ENCODE assay signal across 13 cellular contexts in genomic region chr7:28815928-28816373, GRCh38.
DNase-seq lines count a peak whose midpoint lies in the region; ATAC-seq, FAIRE-seq and TF ChIP-seq lines count a peak whose summit lies in the region.
"Had no signal": no experiment of that assay in that cellular context is flagged by ENCODE, and none has a peak within 500 bp of the region (broad histone marks: within the 10 kb centered on the region; RNA-seq: fewer than 3 reads in every experiment).

No MANE protein-coding gene starts in this region.

- H3K4me3 Mint-ChIP-seq in effector memory CD8-positive, alpha-beta T cell = no peak overlapping the region
- H3K4me3 Mint-ChIP-seq: nephron had no signal

- FAIRE-seq in kidney (lab: Jason Lieb, UNC) = no peak
- FAIRE-seq: endothelial cell of umbilical vein had no signal

- H3K9me2 ChIP-seq in SU-DHL-6 (replicated peaks; ENCODE audit: insufficient read depth, low read length) = no peaks in the 10 kb centered on the region

- ATAC-seq in GM18511 (IDR thresholded peaks at IDR 0.05; ENCODE audit: unreplicated experiment) (peak; percentile 87), GM21515 (IDR thresholded peaks at IDR 0.05; ENCODE audit: unreplicated experiment) (peak; percentile 77), HG03103 (IDR thresholded peaks at IDR 0.05; ENCODE audit: low read depth, unreplicated experiment) (peak; percentile 67)
- ATAC-seq in effector memory CD8-positive, alpha-beta T cell (replicated peaks) = no peak

- H3F3A ChIP-seq in SU-DHL-6 (ENCODE audit: insufficient read depth) = peaks cover 36% of the 10 kb centered on the region; the same call in 1 of the 2 replicates

- no peaks in the 10 kb centered on the region for H3K79me2 ChIP-seq in SU-DHL-6 (ENCODE audit: insufficient read depth, low read length)

- H3K4me1 ChIP-seq in kidney (ENCODE audit: control insufficient read depth in 1 of 2, insufficient read depth in 1 of 2, low read depth in 1 of 2, low read length in 2 of 2) (no peaks in the 10 kb centered on the region), tibial artery (peaks cover 0 to 43% (median 25%) of the 10 kb centered on the region in 4 donors)
- H3K4me1 ChIP-seq: adrenal gland had no signal

- peak overlapping the region; percentile 92 for H3K27ac ChIP-seq in SU-DHL-6 (ENCODE audit: low read depth, low read length)
- H3K27ac ChIP-seq in kidney (ENCODE audit: low read depth in 2 of 2, low read length in 2 of 2) = no peak overlapping the region
- H3K27ac ChIP-seq in tibial artery = peak overlapping the region in 1 of 2 donors; percentile 5
- H3K27ac ChIP-seq: adrenal gland had no signal

- intact Hi-C loops in kidney (cut with DNase I) (no loop called here), tibial artery (cut with DNase I; ENCODE audit: low total_unique reads) (no loop called here)

- no peaks in the 10 kb centered on the region for H3K4me1 Mint-ChIP-seq in effector memory CD8-positive, alpha-beta T cell (ENCODE audit: low read depth in 2 of 2)

- H3K4me2 ChIP-seq in SU-DHL-6 (ENCODE audit: low read depth, low read length, poor library complexity, severe bottlenecking) = peak overlapping the region; percentile 71

- peaks cover 0 to 8% of the 10 kb centered on the region in 2 donors for H3K27me3 Mint-ChIP-seq in effector memory CD8-positive, alpha-beta T cell

- no peak overlapping the region for H3K27ac Mint-ChIP-seq in effector memory CD8-positive, alpha-beta T cell
- H3K27ac Mint-ChIP-seq: nephron had no signal

- H3K9me3 Mint-ChIP-seq in effector memory CD8-positive, alpha-beta T cell = no peaks in the 10 kb centered on the region
- H3K9me3 Mint-ChIP-seq: nephron had no signal

- DNase-seq in effector memory CD8-positive, alpha-beta T cell = no peak
- no peak for DNase-seq in kidney
- no peak for DNase-seq in tibial artery
- DNase-seq in stimulated activated CD4-positive, alpha-beta T cell treated with anti-CD3 and anti-CD28 coated beads, Interleukin-1b, Interleukin-23, amount 100 ng/mL, for 48 hours = no peak
- DNase-seq: activated CD4-positive, alpha-beta T cell treated with anti-CD3 and anti-CD28 coated beads for 4 hours; NCI-H1048 had no signal

- H3K27me3 ChIP-seq in SU-DHL-6 (ENCODE audit: low read length) (no peaks in the 10 kb centered on the region), tibial artery (no peaks in the 10 kb centered on the region)
- H3K27me3 ChIP-seq: adrenal gland had no signal

- H3K9me3 ChIP-seq in SU-DHL-6 (ENCODE audit: insufficient read depth, low read length) (no peaks in the 10 kb centered on the region), kidney (ENCODE audit: control insufficient read depth in 1 of 2, low read length in 2 of 2) (no peaks in the 10 kb centered on the region), tibial artery (no peaks in the 10 kb centered on the region)
- H3K9me3 ChIP-seq: adrenal gland had no signal

- no peak overlapping the region for H3K4me3 ChIP-seq in SU-DHL-6 (ENCODE audit: insufficient read depth, low read length, poor library complexity, severe bottlenecking)
- H3K4me3 ChIP-seq in kidney (ENCODE audit: low read length in 2 of 2) = no peak overlapping the region
- no peak overlapping the region for H3K4me3 ChIP-seq in tibial artery
- H3K4me3 ChIP-seq: adrenal gland had no signal

- H3K36me3 Mint-ChIP-seq in effector memory CD8-positive, alpha-beta T cell (ENCODE audit: insufficient read depth) = no peaks in the 10 kb centered on the region

- H4K20me1 ChIP-seq in SU-DHL-6 (ENCODE audit: low read depth, low read length) = no peaks in the 10 kb centered on the region

- H3K36me3 ChIP-seq in SU-DHL-6 (ENCODE audit: low read length) (peaks cover 15% of the 10 kb centered on the region), kidney (ENCODE audit: control insufficient read depth in 1 of 2, insufficient read depth in 2 of 2, low read length in 2 of 2) (no peaks in the 10 kb centered on the region), tibial artery (peaks cover 0 to 9% (median 4%) of the 10 kb centered on the region in 3 donors)
- H3K36me3 ChIP-seq: adrenal gland had no signal

- H2AFZ ChIP-seq in SU-DHL-6 (ENCODE audit: low read depth, low read length, severe bottlenecking) = no peak overlapping the region

- TF ChIP-seq CTCF in SU-DHL-6 (IDR thresholded peaks at IDR 0.05; ENCODE audit: insufficient read depth, low read length, poor library complexity, severe bottlenecking) = no peak
- TF ChIP-seq CTCF in kidney (IDR thresholded peaks at IDR 0.05; ENCODE audit: borderline replicate concordance, extremely low read depth, insufficient read depth) = no peak
- no peak for TF ChIP-seq CTCF in tibial artery (IDR thresholded peaks at IDR 0.05)

- H3K9ac ChIP-seq in SU-DHL-6 (ENCODE audit: low read length) (peak overlapping the region; percentile 33; the same call in 1 of the 2 replicates), kidney (ENCODE audit: low read length in 2 of 2) (no peak overlapping the region)
